In genomic region chr12:52054231-52054837, GRCh38 we compare ENCODE assay signal across 16 cellular contexts. TPM values are rescaled to one million over a fixed set of nuclear protein-coding genes. Genes with fewer than 3 reads are reported as not detected.
DNase-seq lines count a peak whose midpoint lies in the region; ATAC-seq and TF ChIP-seq lines count a peak whose summit lies in the region.
"Had no signal": no experiment of that assay in that cellular context is flagged by ENCODE, and none has a peak within 500 bp of the region (broad histone marks: within the 10 kb centered on the region; RNA-seq: fewer than 3 reads in every experiment).

No MANE protein-coding gene starts in this region.

- H3K4me3 ChIP-seq in fibroblast of the aortic adventitia (ENCODE audit: low read depth, low read length), result no peak overlapping the region
- H3K4me3 ChIP-seq in skeletal muscle tissue (ENCODE audit: low read length in 3 of 3), result peak overlapping the region in 1 of 3 donors; percentile 83
- no peak overlapping the region for H3K4me3 ChIP-seq in upper lobe of right lung

- H3K9ac ChIP-seq in skeletal muscle tissue (ENCODE audit: low read depth in 1 of 3, low read length in 3 of 3), result peak overlapping the region in 2 of 3 donors; percentile 1 to 95
- H3K9ac ChIP-seq: KMS-11 had no signal

- no peaks in the 10 kb centered on the region for H3K27me3 Mint-ChIP-seq in CD4-positive, alpha-beta T cell

- intact Hi-C loops in CD4-positive, alpha-beta T cell (cut with DNase I, micrococcal nuclease), result no loop called here
- intact Hi-C loops in upper lobe of right lung (cut with DNase I), result no loop called here
- intact Hi-C loops in head of caudate nucleus (cut with DNase I), result no loop called here

- ATAC-seq in CD4-positive, alpha-beta T cell (ENCODE audit: poor library complexity), result no peak
- ATAC-seq in upper lobe of right lung, result no peak
- ATAC-seq: T-cell had no signal

- H3K4me3 Mint-ChIP-seq in CD4-positive, alpha-beta T cell, result peak overlapping the region; percentile 20
- H3K4me3 Mint-ChIP-seq: activated CD4-positive, alpha-beta T cell treated with anti-CD3 and anti-CD28 coated beads, Interleukin-2, amount 10 ng/mL, durations not matched to agents 7 days and 5 days had no signal

- no peaks in the 10 kb centered on the region for H3K9me3 Mint-ChIP-seq in CD4-positive, alpha-beta T cell
- H3K9me3 Mint-ChIP-seq: activated CD4-positive, alpha-beta T cell treated with anti-CD3 and anti-CD28 coated beads, Interleukin-2, amount 10 ng/mL, durations not matched to agents 7 days and 5 days; CD4-positive, CD25-positive, alpha-beta regulatory T cell; T-cell had no signal

- H3K36me3 Mint-ChIP-seq in CD4-positive, alpha-beta T cell (ENCODE audit: low read depth), result peaks cover 10% of the 10 kb centered on the region
- H3K36me3 Mint-ChIP-seq: CD4-positive, CD25-positive, alpha-beta regulatory T cell had no signal

- H3K9me3 ChIP-seq in CD4-positive, alpha-beta T cell (ENCODE audit: control insufficient read depth, low read length), result no peaks in the 10 kb centered on the region
- H3K9me3 ChIP-seq in skeletal muscle tissue (ENCODE audit: control insufficient read depth in 3 of 3, low read length in 3 of 3) (no peaks in the 10 kb centered on the region), upper lobe of right lung (no peaks in the 10 kb centered on the region)

- no peak overlapping the region for H3K27ac ChIP-seq in CD4-positive, alpha-beta T cell (ENCODE audit: low read depth, low read length)
- H3K27ac ChIP-seq in RWPE1 (0 out of 2 replicates have a peak overlapping the region, but pooled peaks have one; percentile 4), skeletal muscle tissue (ENCODE audit: low read depth, low read length) (peak overlapping the region; percentile 99), upper lobe of right lung (no peak overlapping the region)
- H3K27ac ChIP-seq: KMS-11 had no signal

- peak overlapping the region; percentile 36 for H3K27ac Mint-ChIP-seq in CD4-positive, alpha-beta T cell
- H3K27ac Mint-ChIP-seq: activated CD4-positive, alpha-beta T cell treated with anti-CD3 and anti-CD28 coated beads, Interleukin-2, amount 10 ng/mL, durations not matched to agents 7 days and 5 days; T-cell had no signal

- no peak for DNase-seq in CD4-positive, alpha-beta T cell
- DNase-seq in RWPE1 (ENCODE audit: low spot score), result no peak
- peak; percentile 68 for DNase-seq in fibroblast of the aortic adventitia (ENCODE audit: low read depth)
- DNase-seq in NOMO-1 treated with dmso at 0.1 percent for 144 hours (lab: John Stamatoyannopoulos, UW; ENCODE audit: unreplicated experiment), result no peak
- no peak for DNase-seq in COLO829 (ENCODE audit: low spot score)
- no peak for DNase-seq in upper lobe of right lung
- DNase-seq in head of caudate nucleus, result no peak
- DNase-seq: activated CD4-positive, alpha-beta T cell treated with anti-CD3 and anti-CD28 coated beads, Interleukin-2, amount 10 ng/mL, durations not matched to agents 7 days and 5 days; CD4-positive, CD25-positive, alpha-beta regulatory T cell; mammary epithelial cell; NCI-H1694; NCI-H524; occipital lobe; T-cell had no signal

- H3K4me1 ChIP-seq in skeletal muscle tissue (ENCODE audit: control insufficient read depth in 3 of 3, insufficient read depth in 3 of 3, low read length in 3 of 3) (peaks cover 53 to 81% (median 74%) of the 10 kb centered on the region in 3 donors), upper lobe of right lung (peaks cover 11% of the 10 kb centered on the region)

- peaks cover 33 to 61% (median 41%) of the 10 kb centered on the region in 3 donors for H3K36me3 ChIP-seq in skeletal muscle tissue (ENCODE audit: control insufficient read depth in 3 of 3, insufficient read depth in 3 of 3, low read length in 3 of 3)
- H3K36me3 ChIP-seq in upper lobe of right lung, result peaks cover 42% of the 10 kb centered on the region

- CTCF ChIA-PET in CD4-positive, alpha-beta T cell (lab: Charles Lee), result no interaction called here
- CTCF ChIA-PET in RWPE1 (lab: Yijun Ruan, JAX), result interaction anchor here (0.6 to 1.0 kb wide), 3 partner anchors 25 to 48 kb away, joined by 3 to 12 read pairs (median 3); no protein-coding TSS in a partner anchor

- POLR2A ChIA-PET in CD4-positive, alpha-beta T cell (lab: Charles Lee), result no interaction called here
- POLR2A ChIA-PET in RWPE1 (lab: Yijun Ruan, JAX; ENCODE audit: low non-redundant PET), result no interaction called here

- no peak for TF ChIP-seq CTCF in CD4-positive, alpha-beta T cell (IDR thresholded peaks at IDR 0.05)
- no peak for TF ChIP-seq CTCF in RWPE1 (conservative IDR thresholded peaks at IDR 0.05; ENCODE audit: low read depth)
- no peak for TF ChIP-seq CTCF in fibroblast of the aortic adventitia (IDR thresholded peaks at IDR 0.05; ENCODE audit: insufficient read depth, low read length)
- no peak for TF ChIP-seq CTCF in upper lobe of right lung (IDR thresholded peaks at IDR 0.05)

- H3K4me1 Mint-ChIP-seq in CD4-positive, alpha-beta T cell (ENCODE audit: low read depth), result peaks cover 38% of the 10 kb centered on the region

- H3K27me3 ChIP-seq in CD4-positive, alpha-beta T cell (ENCODE audit: control insufficient read depth, insufficient read depth, low read length), result no peaks in the 10 kb centered on the region
- H3K27me3 ChIP-seq in skeletal muscle tissue (ENCODE audit: control insufficient read depth in 3 of 3, insufficient read depth in 3 of 3, low read length in 3 of 3) (no peaks in the 10 kb centered on the region), upper lobe of right lung (no peaks in the 10 kb centered on the region)

RNA-seq across cellular contexts. Expression of gene NR4A1, which starts 3.1 kb away (rescaled TPM):
- total RNA-seq in CD4-positive, alpha-beta T cell, result 10 to 100 TPM; 67.0 to 79.2 TPM
- total RNA-seq in fibroblast of the aortic adventitia (ENCODE audit: low replicate concordance), result 0.82 and 3.9 TPM in 2 replicates
- 24.5 TPM for total RNA-seq in skeletal muscle tissue
- total RNA-seq in upper lobe of right lung, result 67.0 TPM

RNA-seq across cellular contexts. Expression of gene ATG101, which starts 15.4 kb away (rescaled TPM):
- total RNA-seq in CD4-positive, alpha-beta T cell, result 10 to 100 TPM; 20.6 to 20.9 TPM
- 41.1 and 89.2 TPM in 2 replicates for total RNA-seq in fibroblast of the aortic adventitia (ENCODE audit: low replicate concordance)
- 34.4 TPM for total RNA-seq in skeletal muscle tissue
- 37.3 TPM for total RNA-seq in upper lobe of right lung

RNA-seq across cellular contexts. Expression of gene SMIM41, which starts 25.2 kb away (rescaled TPM):
- not detected for total RNA-seq in CD4-positive, alpha-beta T cell
- 0.27 and 0.98 TPM in 2 replicates for total RNA-seq in fibroblast of the aortic adventitia (ENCODE audit: low replicate concordance)
- total RNA-seq in skeletal muscle tissue, result not detected
- total RNA-seq in upper lobe of right lung, result 6.1 TPM
- total RNA-seq: activated CD4-positive, alpha-beta T cell treated with anti-CD3 and anti-CD28 coated beads, Interleukin-2, amount 10 ng/mL, durations not matched to agents 7 days and 5 days; occipital lobe had no signal

RNA-seq across cellular contexts. Expression of gene TAMALIN, which starts 47.6 kb away (rescaled TPM):
- 100 to 1,000 TPM; 495 to 525 TPM for total RNA-seq in CD4-positive, alpha-beta T cell
- total RNA-seq in fibroblast of the aortic adventitia (ENCODE audit: low replicate concordance) (7.3 TPM in 2 replicates), skeletal muscle tissue (9.4 TPM), upper lobe of right lung (199 TPM)

Comparison
In these comparisons a context has a peak if more than half of its experiments do, and no peak if none do; other contexts are left out.
1. H3K27ac ChIP-seq: peak in RWPE1 (single experiment) and skeletal muscle tissue (single experiment); none in CD4-positive, alpha-beta T cell (single experiment) and upper lobe of right lung (single experiment).